In the genomic region with DNA sequence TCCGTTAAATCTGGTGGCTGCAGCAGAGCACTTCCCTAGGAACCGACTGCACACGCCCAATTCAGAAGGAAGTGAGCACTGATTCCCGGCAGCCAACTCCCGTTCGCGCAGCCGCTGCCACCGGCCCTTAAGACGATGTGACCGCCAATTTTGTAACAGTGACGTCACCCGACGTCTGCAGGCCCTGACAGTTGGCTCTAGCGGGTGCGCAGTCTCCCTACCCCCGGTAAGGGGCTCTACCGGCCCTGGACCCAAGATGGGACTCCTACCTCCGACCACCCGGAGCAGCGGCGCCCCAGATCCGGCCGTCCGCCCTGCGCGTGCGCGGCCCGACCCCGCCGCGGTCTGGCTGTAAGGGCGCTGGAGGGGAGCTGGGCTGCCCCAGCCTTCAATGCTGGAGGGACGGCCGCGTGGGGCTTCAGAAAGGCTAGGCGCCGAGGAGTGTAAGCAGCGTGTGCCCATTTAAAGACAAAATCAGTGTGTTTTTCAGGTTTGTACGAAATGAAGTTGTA, we compare ENCODE assay signal across 8 cellular contexts. TPM values are rescaled to one million over a fixed set of nuclear protein-coding genes. Genes with fewer than 3 reads are reported as not detected.
DNase-seq lines count a peak whose midpoint lies in the region; ATAC-seq and TF ChIP-seq lines count a peak whose summit lies in the region.

No MANE protein-coding gene starts in this region.

- peaks cover 12% of the 10 kb centered on the region for H3K36me3 Mint-ChIP-seq in natural killer cell
- H3K36me3 Mint-ChIP-seq in stimulated activated naive CD8-positive, alpha-beta T cell treated with anti-CD3 and anti-CD28 coated beads, Interleukin-15, Interleukin-2, amounts not matched to agents 100 ng/mL and 50 ng/mL, for 24 hours (ENCODE audit: low read depth) = peaks cover 50% of the 10 kb centered on the region

- peaks cover 13% of the 10 kb centered on the region for H3K36me3 ChIP-seq in Panc1 (ENCODE audit: control insufficient read depth, insufficient read depth, low read length)

- peaks cover 18% of the 10 kb centered on the region in 2 donors for H3K4me1 Mint-ChIP-seq in natural killer cell
- peaks cover 20% of the 10 kb centered on the region for H3K4me1 Mint-ChIP-seq in stimulated activated naive CD8-positive, alpha-beta T cell treated with anti-CD3 and anti-CD28 coated beads, Interleukin-15, Interleukin-2, amounts not matched to agents 100 ng/mL and 50 ng/mL, for 24 hours (ENCODE audit: low read depth)

- in situ Hi-C loops in Panc1 (cut with HindIII; ENCODE audit: low pct_unique_long_range_greater_than_20kb, low sequenced_read_pairs) = no loop called here

- ATAC-seq in GM21390 (IDR thresholded peaks at IDR 0.05; ENCODE audit: unreplicated experiment) (peak; percentile 85), Panc1 (peak; percentile 90), natural killer cell (peak; percentile 75 to 87 (median 80))

- H3K27me3 ChIP-seq in Panc1 (ENCODE audit: control insufficient read depth, insufficient read depth, low read length) = no peaks in the 10 kb centered on the region

- peak overlapping the region; percentile 93 for H3K27ac ChIP-seq in Panc1 (ENCODE audit: low read length)

- CTCF ChIA-PET in Panc1 (lab: Charles Lee) = interaction anchor here (0.6 to 1.2 kb wide), 3 partner anchors 20 to 111 kb away, joined by 3 to 9 read pairs (median 6); no protein-coding TSS in a partner anchor

- TF ChIP-seq CTCF in Panc1 (IDR thresholded peaks at IDR 0.05) (no peak), fibroblast of the aortic adventitia (IDR thresholded peaks at IDR 0.05; ENCODE audit: insufficient read depth, low read length) (no peak), natural killer cell (IDR thresholded peaks at IDR 0.05) (no peak)

- H3K27ac Mint-ChIP-seq in natural killer cell = peak overlapping the region; percentile 59 to 83
- peak overlapping the region; percentile 67 for H3K27ac Mint-ChIP-seq in stimulated activated naive CD8-positive, alpha-beta T cell treated with anti-CD3 and anti-CD28 coated beads, Interleukin-15, Interleukin-2, amounts not matched to agents 100 ng/mL and 50 ng/mL, for 24 hours

- H3K9me3 Mint-ChIP-seq in natural killer cell = no peaks in the 10 kb centered on the region
- no peaks in the 10 kb centered on the region for H3K9me3 Mint-ChIP-seq in stimulated activated naive CD8-positive, alpha-beta T cell treated with anti-CD3 and anti-CD28 coated beads, Interleukin-15, Interleukin-2, amounts not matched to agents 100 ng/mL and 50 ng/mL, for 24 hours

- no peaks in the 10 kb centered on the region for H3K9me3 ChIP-seq in Panc1 (ENCODE audit: control insufficient read depth, insufficient read depth, low read depth, low read length)

- POLR2A ChIA-PET in Panc1 (lab: Charles Lee) = interaction anchor here (1.4 kb wide), 1 partner anchor 18 kb away, joined by 3 read pairs; no protein-coding TSS in a partner anchor

- DNase-seq in D341Med (ENCODE audit: low spot score) = peak; percentile 94
- DNase-seq in HuH-7 (ENCODE audit: low spot score) = peak; percentile 44
- peak; percentile 73 for DNase-seq in Panc1 (ENCODE audit: low read depth, low spot score)
- peak; percentile 28 for DNase-seq in activated gamma-delta T cell (lab: John Stamatoyannopoulos, UW)
- peak; percentile 92 for DNase-seq in fibroblast of the aortic adventitia (ENCODE audit: low read depth)
- DNase-seq in natural killer cell = peak; percentile 60

- intact Hi-C loops in Panc1 (cut with micrococcal nuclease; ENCODE audit: unreplicated experiment) = no loop called here
- intact Hi-C loops in natural killer cell (cut with micrococcal nuclease) = no loop called here

- no TSS peak for BruUV-seq in Panc1 (replicated peaks; lab: Mats Ljungman, UMichigan)

- peak overlapping the region; percentile 60 to 72 for H3K4me3 ChIP-seq in Panc1 (ENCODE audit: low read depth in 2 of 2, low read length in 2 of 2)
- peak overlapping the region; percentile 72 for H3K4me3 ChIP-seq in fibroblast of the aortic adventitia (ENCODE audit: low read depth, low read length)

- peaks cover 23% of the 10 kb centered on the region for H3K4me1 ChIP-seq in Panc1 (ENCODE audit: control insufficient read depth, insufficient read depth, low read length)

- peak overlapping the region; percentile 85 for H3K4me3 Mint-ChIP-seq in natural killer cell
- H3K4me3 Mint-ChIP-seq in stimulated activated naive CD8-positive, alpha-beta T cell treated with anti-CD3 and anti-CD28 coated beads, Interleukin-15, Interleukin-2, amounts not matched to agents 100 ng/mL and 50 ng/mL, for 24 hours = peak overlapping the region; percentile 80

- no peaks in the 10 kb centered on the region for H3K27me3 Mint-ChIP-seq in natural killer cell (ENCODE audit: low read depth in 2 of 2)
- no peaks in the 10 kb centered on the region for H3K27me3 Mint-ChIP-seq in stimulated activated naive CD8-positive, alpha-beta T cell treated with anti-CD3 and anti-CD28 coated beads, Interleukin-15, Interleukin-2, amounts not matched to agents 100 ng/mL and 50 ng/mL, for 24 hours

RNA-seq across cellular contexts. Expression of a gene that starts 19.1 kb away (rescaled TPM):
- total RNA-seq in Panc1 (2021; ENCODE audit: unreplicated experiment) = 246 TPM
- polyA plus RNA-seq in Panc1 (2012; ENCODE audit: insufficient read length) = 259 TPM
- total RNA-seq in fibroblast of the aortic adventitia (ENCODE audit: low replicate concordance) = 104 and 142 TPM in 2 replicates
- total RNA-seq in natural killer cell = 100 to 1,000 TPM; 150 to 244 (median 192) TPM

RNA-seq across cellular contexts. Expression of a gene that starts 32.3 kb away (rescaled TPM):
- total RNA-seq in Panc1 (2021; ENCODE audit: unreplicated experiment) = 30.3 TPM
- 14.1 TPM for polyA plus RNA-seq in Panc1 (2012; ENCODE audit: insufficient read length)
- total RNA-seq in fibroblast of the aortic adventitia (ENCODE audit: low replicate concordance) = 22.4 and 29.4 TPM in 2 replicates
- 10 to 100 TPM; 21.9 to 23.2 (median 22.1) TPM for total RNA-seq in natural killer cell

RNA-seq across cellular contexts. Expression of a gene that starts 42.8 kb away (rescaled TPM):
- 42.2 TPM for total RNA-seq in Panc1 (2021; ENCODE audit: unreplicated experiment)
- polyA plus RNA-seq in Panc1 (2012; ENCODE audit: insufficient read length) = 41.5 TPM
- 30.5 and 34.1 TPM in 2 replicates for total RNA-seq in fibroblast of the aortic adventitia (ENCODE audit: low replicate concordance)
- 10 to 100 TPM; 23.0 to 25.9 (median 24.5) TPM for total RNA-seq in natural killer cell

Comparison
In these comparisons a context has a peak if more than half of its experiments do, and no peak if none do; other contexts are left out.
1. Peak in every context shown above with its lines: DNase-seq, ATAC-seq, H3K4me3 ChIP-seq and H3K27ac ChIP-seq.
2. DNase-seq: peak in every context shown above with its lines; median percentile 94 in D341Med; 92 in fibroblast of the aortic adventitia; 73 in Panc1; 60 in natural killer cell; 44 in HuH-7; 28 in activated gamma-delta T cell.